In genomic region chr17:38671939-38672720, GRCh38 we compare ENCODE assay signal across 11 cellular contexts. TPM values are rescaled to one million over a fixed set of nuclear protein-coding genes. Genes with fewer than 3 reads are reported as not detected.
DNase-seq lines count a peak whose midpoint lies in the region; TF ChIP-seq lines count a peak whose summit lies in the region.
"Had no signal": no experiment of that assay in that cellular context is flagged by ENCODE, and none has a peak within 500 bp of the region (broad histone marks: within the 10 kb centered on the region; RNA-seq: fewer than 3 reads in every experiment).

No MANE protein-coding gene starts in this region.

- no peak overlapping the region for H2BK5ac ChIP-seq in mesenchymal stem cell (ENCODE audit: low read depth, low read length, poor library complexity, severe bottlenecking)

- H3K4me1 ChIP-seq in A673 (ENCODE audit: insufficient read depth, low read length, poor library complexity, severe bottlenecking) (no peaks in the 10 kb centered on the region), ES-I3 (ENCODE audit: insufficient read depth, low read length) (no peaks in the 10 kb centered on the region), iPS-20b (ENCODE audit: insufficient read depth, low read length) (peaks cover 8% of the 10 kb centered on the region; the same call in 1 of the 2 replicates), mesenchymal stem cell (ENCODE audit: control insufficient read depth, insufficient read depth, low read depth, low read length) (peaks cover 18% of the 10 kb centered on the region)

- H3K23ac ChIP-seq in mesenchymal stem cell (ENCODE audit: low read length in 2 of 2) = no peak overlapping the region

- 30% methylated on average over 12 of the region's 12 CpGs for WGBS in mesenchymal stem cell

- intact Hi-C loops in A673 (cut with micrococcal nuclease; ENCODE audit: unreplicated experiment) = no loop called here
- intact Hi-C loops in activated T-helper 2 cell treated with anti-CD3 and anti-CD28 coated beads, Interferon-gamma antibody, Interleukin-2, Interleukin-4, amounts not matched to agents 10 μg/mL and 5 μg/mL and 100 μg/mL, durations not matched to agents 14 hours and 24 hours and 36 hours (cut with micrococcal nuclease) = no loop called here

- H3K27ac Mint-ChIP-seq in activated T-helper 2 cell treated with anti-CD3 and anti-CD28 coated beads, Interferon-gamma antibody, Interleukin-2, Interleukin-4, amounts not matched to agents 10 μg/mL and 5 μg/mL and 100 μg/mL, durations not matched to agents 14 hours and 24 hours and 36 hours = no peak overlapping the region
- H3K27ac Mint-ChIP-seq: CD14-positive monocyte had no signal

- no peak overlapping the region for H3K18ac ChIP-seq in mesenchymal stem cell (ENCODE audit: low read depth in 1 of 2, low read length in 2 of 2)

- no peak overlapping the region for H4K8ac ChIP-seq in mesenchymal stem cell (ENCODE audit: low read length)

- peak overlapping the region; percentile 55 for H3K9ac ChIP-seq in ES-I3 (ENCODE audit: low read depth, low read length)
- no peak overlapping the region for H3K9ac ChIP-seq in iPS-20b (ENCODE audit: low read depth, low read length)
- no peak overlapping the region for H3K9ac ChIP-seq in mesenchymal stem cell (ENCODE audit: low read length)

- H3K27me3 ChIP-seq in A673 (replicated peaks; ENCODE audit: insufficient read depth, low read depth, low read length, poor library complexity) = peaks cover 9% of the 10 kb centered on the region
- H3K27me3 ChIP-seq in iPS-20b (ENCODE audit: insufficient read depth, low read length) = peaks cover 95% of the 10 kb centered on the region
- H3K27me3 ChIP-seq in mesenchymal stem cell (ENCODE audit: control insufficient read depth in 1 of 2, insufficient read depth in 1 of 2, low read length in 2 of 2) = peaks cover 64 to 70% of the 10 kb centered on the region in 2 experiments

- H2AK5ac ChIP-seq in mesenchymal stem cell (ENCODE audit: low read length, severe bottlenecking) = no peak overlapping the region

- peaks cover 44% of the 10 kb centered on the region for H3K27me3 Mint-ChIP-seq in activated T-helper 2 cell treated with anti-CD3 and anti-CD28 coated beads, Interferon-gamma antibody, Interleukin-2, Interleukin-4, amounts not matched to agents 10 μg/mL and 5 μg/mL and 100 μg/mL, durations not matched to agents 14 hours and 24 hours and 36 hours (ENCODE audit: low read depth)

- peaks cover 10% of the 10 kb centered on the region for H3K36me3 Mint-ChIP-seq in activated T-helper 2 cell treated with anti-CD3 and anti-CD28 coated beads, Interferon-gamma antibody, Interleukin-2, Interleukin-4, amounts not matched to agents 10 μg/mL and 5 μg/mL and 100 μg/mL, durations not matched to agents 14 hours and 24 hours and 36 hours (ENCODE audit: low read depth)

- CTCF ChIA-PET in A673 (lab: Charles Lee) = interaction anchor here (0.5 kb wide), 1 partner anchor 121 kb away, joined by 4 read pairs; no protein-coding TSS in a partner anchor

- H3K4me3 ChIP-seq in A673 (ENCODE audit: low read depth, low read length, poor library complexity, severe bottlenecking) (no peak overlapping the region), iPS-20b (ENCODE audit: low read length) (peak overlapping the region; percentile 72), mesenchymal stem cell (ENCODE audit: insufficient read depth in 1 of 2, low read depth in 1 of 2, low read length in 2 of 2) (no peak overlapping the region)

- DNase-seq in A673 (ENCODE audit: low spot score) (no peak), mesenchymal stem cell (no peak), SIG-M5 treated with dmso at 0.1 percent for 504 hours (lab: John Stamatoyannopoulos, UW; ENCODE audit: unreplicated experiment) (no peak), NCI-H146 (lab: John Stamatoyannopoulos, UW) (no peak)
- no peak for DNase-seq in activated T-helper 2 cell treated with anti-CD3 and anti-CD28 coated beads, Interferon-gamma antibody, Interleukin-2, Interleukin-4, amounts not matched to agents 10 μg/mL and 5 μg/mL and 100 μg/mL, durations not matched to agents 14 hours and 24 hours and 36 hours (ENCODE audit: low spot score)
- no peak for DNase-seq in stimulated activated CD8-positive, alpha-beta memory T cell treated with anti-CD3 and anti-CD28 coated beads, Interleukin-4, amount 100 ng/mL, for 48 hours
- DNase-seq: KG1, NCI-H2081 treated with DMSO at 0.1 percent for 48 hours had no signal

- no peak overlapping the region for H4K91ac ChIP-seq in mesenchymal stem cell (ENCODE audit: low read length)

- H3K9me3 Mint-ChIP-seq in activated T-helper 2 cell treated with anti-CD3 and anti-CD28 coated beads, Interferon-gamma antibody, Interleukin-2, Interleukin-4, amounts not matched to agents 10 μg/mL and 5 μg/mL and 100 μg/mL, durations not matched to agents 14 hours and 24 hours and 36 hours = no peaks in the 10 kb centered on the region

- no peak overlapping the region for H3K4ac ChIP-seq in mesenchymal stem cell (ENCODE audit: low read depth in 1 of 2, low read length in 2 of 2)

- peaks cover 37% of the 10 kb centered on the region for H3K4me1 Mint-ChIP-seq in activated T-helper 2 cell treated with anti-CD3 and anti-CD28 coated beads, Interferon-gamma antibody, Interleukin-2, Interleukin-4, amounts not matched to agents 10 μg/mL and 5 μg/mL and 100 μg/mL, durations not matched to agents 14 hours and 24 hours and 36 hours (ENCODE audit: low read depth)

- H3K4me3 Mint-ChIP-seq in activated T-helper 2 cell treated with anti-CD3 and anti-CD28 coated beads, Interferon-gamma antibody, Interleukin-2, Interleukin-4, amounts not matched to agents 10 μg/mL and 5 μg/mL and 100 μg/mL, durations not matched to agents 14 hours and 24 hours and 36 hours (ENCODE audit: low read depth) = peak overlapping the region; percentile 60

- no peak overlapping the region for H2AFZ ChIP-seq in mesenchymal stem cell (ENCODE audit: low read depth, low read length)

- H3K79me1 ChIP-seq in mesenchymal stem cell (replicated peaks; ENCODE audit: low read length, poor library complexity, severe bottlenecking) = no peaks in the 10 kb centered on the region

- BruUV-seq in A673 (replicated peaks; lab: Mats Ljungman, UMichigan) = TSS peak; percentile 79

- H3K14ac ChIP-seq in mesenchymal stem cell (ENCODE audit: low read length in 2 of 2) = no peak overlapping the region

- no peak overlapping the region for H2BK15ac ChIP-seq in mesenchymal stem cell (ENCODE audit: low read depth, poor library complexity, severe bottlenecking)

- H3K36me3 ChIP-seq in A673 (ENCODE audit: insufficient read depth, low read length, poor library complexity, severe bottlenecking) (no peaks in the 10 kb centered on the region), ES-I3 (ENCODE audit: insufficient read depth, low read length) (no peaks in the 10 kb centered on the region), iPS-20b (ENCODE audit: insufficient read depth, low read depth, low read length) (no peaks in the 10 kb centered on the region), mesenchymal stem cell (ENCODE audit: control insufficient read depth in 1 of 2, insufficient read depth in 2 of 2, low read depth in 1 of 2, low read length in 2 of 2) (no peaks in the 10 kb centered on the region)

- H2BK120ac ChIP-seq in mesenchymal stem cell (ENCODE audit: low read depth, low read length) = no peak overlapping the region

- no peak overlapping the region for H3K27ac ChIP-seq in A673 (ENCODE audit: low read depth, low read length, poor library complexity, severe bottlenecking)
- no peak overlapping the region for H3K27ac ChIP-seq in iPS-20b (ENCODE audit: low read length)
- H3K27ac ChIP-seq in mesenchymal stem cell (ENCODE audit: low read length, poor library complexity, severe bottlenecking) = no peak overlapping the region

- TF ChIP-seq CTCF in A673 (conservative IDR thresholded peaks at IDR 0.05; ENCODE audit: low read depth, low read length) = no peak

- H2BK12ac ChIP-seq in mesenchymal stem cell (ENCODE audit: low read length in 2 of 2) = no peak overlapping the region

- POLR2A ChIA-PET in A673 (lab: Charles Lee; ENCODE audit: low non-redundant PET) = no interaction called here

- H3K9me3 ChIP-seq in A673 (ENCODE audit: low read depth, low read length, poor library complexity, severe bottlenecking) (no peaks in the 10 kb centered on the region), ES-I3 (ENCODE audit: control insufficient read depth, insufficient read depth, low read length) (no peaks in the 10 kb centered on the region), iPS-20b (ENCODE audit: insufficient read depth, low read depth, low read length) (no peaks in the 10 kb centered on the region), mesenchymal stem cell (ENCODE audit: control insufficient read depth, low read length) (no peaks in the 10 kb centered on the region)

- H3K4me2 ChIP-seq in mesenchymal stem cell (ENCODE audit: low read length, poor library complexity, severe bottlenecking) = no peak overlapping the region

RNA-seq across cellular contexts. Expression of gene EPOP, which starts 2.6 kb away (rescaled TPM):
- total RNA-seq in A673 (2021) = 4.0 and 5.9 TPM in 2 replicates
- total RNA-seq in activated T-helper 2 cell treated with anti-CD3 and anti-CD28 coated beads, Interferon-gamma antibody, Interleukin-2, Interleukin-4, amounts not matched to agents 10 μg/mL and 5 μg/mL and 100 μg/mL, durations not matched to agents 14 hours and 24 hours and 36 hours = 34.9 TPM in 2 replicates
- polyA plus RNA-seq in mesenchymal stem cell (2013, experiment 1 of 2) = 0.47 TPM
- 0.48 TPM for polyA plus RNA-seq in mesenchymal stem cell (2013, experiment 2 of 2)
- polyA plus RNA-seq: CD14-positive monocyte had no signal

RNA-seq across cellular contexts. Expression of gene MLLT6, which starts 32.9 kb away (rescaled TPM):
- total RNA-seq in A673 (2021) = 41.4 and 59.5 TPM in 2 replicates
- 211 and 213 TPM in 2 replicates for total RNA-seq in activated T-helper 2 cell treated with anti-CD3 and anti-CD28 coated beads, Interferon-gamma antibody, Interleukin-2, Interleukin-4, amounts not matched to agents 10 μg/mL and 5 μg/mL and 100 μg/mL, durations not matched to agents 14 hours and 24 hours and 36 hours
- 12.6 TPM for polyA plus RNA-seq in mesenchymal stem cell (2013, experiment 1 of 2)
- polyA plus RNA-seq in mesenchymal stem cell (2013, experiment 2 of 2) = 11.8 TPM

RNA-seq across cellular contexts. Expression of gene CISD3, which starts 58.0 kb away (rescaled TPM):
- 6.6 and 8.5 TPM in 2 replicates for total RNA-seq in A673 (2021)
- 32.2 and 37.0 TPM in 2 replicates for total RNA-seq in activated T-helper 2 cell treated with anti-CD3 and anti-CD28 coated beads, Interferon-gamma antibody, Interleukin-2, Interleukin-4, amounts not matched to agents 10 μg/mL and 5 μg/mL and 100 μg/mL, durations not matched to agents 14 hours and 24 hours and 36 hours
- polyA plus RNA-seq in mesenchymal stem cell (2013, experiment 1 of 2) = 18.8 TPM
- 19.6 TPM for polyA plus RNA-seq in mesenchymal stem cell (2013, experiment 2 of 2)
